10 cellular contexts compared by ENCODE assay signal in genomic region chr12:50922820-50923219, GRCh38. TPM values are rescaled to one million over a fixed set of nuclear protein-coding genes. Genes with fewer than 3 reads are reported as not detected.
DNase-seq lines count a peak whose midpoint lies in the region; ATAC-seq, FAIRE-seq and TF ChIP-seq lines count a peak whose summit lies in the region.
"Had no signal": no experiment of that assay in that cellular context is flagged by ENCODE, and none has a peak within 500 bp of the region (broad histone marks: within the 10 kb centered on the region; RNA-seq: fewer than 3 reads in every experiment).

No MANE protein-coding gene starts in this region.

- H3K9ac ChIP-seq in BLaER1: peak overlapping the region; percentile 43; the same call in 1 of the 2 replicates

- no peak for TF ChIP-seq CTCF in activated B cell treated with CpG ODN at 0.5 μM for 24 hours (IDR thresholded peaks at IDR 0.05)
- TF ChIP-seq CTCF in cardiac muscle cell (IDR thresholded peaks at IDR 0.05; ENCODE audit: low read depth, low read length): no peak
- no peak for TF ChIP-seq CTCF in progenitor cell of endocrine pancreas (IDR thresholded peaks at IDR 0.05; ENCODE audit: unreplicated experiment)

- no peaks in the 10 kb centered on the region for H3K36me3 ChIP-seq in BLaER1
- H3K36me3 ChIP-seq in cardiac muscle cell: no peaks in the 10 kb centered on the region

- peaks cover 9% of the 10 kb centered on the region for H3K36me3 Mint-ChIP-seq in activated B cell treated with CpG ODN at 0.5 μM for 24 hours (ENCODE audit: low read depth)
- H3K36me3 Mint-ChIP-seq in progenitor cell of endocrine pancreas (ENCODE audit: insufficient read depth): peaks cover 2% of the 10 kb centered on the region
- H3K36me3 Mint-ChIP-seq in activated CD4-positive, alpha-beta T cell treated with anti-CD3 and anti-CD28 coated beads, Interleukin-2, amount 10 ng/mL, durations not matched to agents 7 days and 5 days (ENCODE audit: low read depth): no peaks in the 10 kb centered on the region
- peaks cover 1% of the 10 kb centered on the region for H3K36me3 Mint-ChIP-seq in activated CD4-positive, alpha-beta T cell treated with anti-CD3 and anti-CD28 coated beads for 36 hours (ENCODE audit: low read depth)

- intact Hi-C loops in activated B cell treated with CpG ODN at 0.5 μM for 24 hours (cut with micrococcal nuclease): loop anchor here (5.0 to 10.0 kb wide), 3 partner anchors 249 to 442 kb away; partner anchors contain the start of genes BIN2 and TFCP2
- intact Hi-C loops in activated CD4-positive, alpha-beta T cell treated with anti-CD3 and anti-CD28 coated beads for 36 hours (cut with DNase I, micrococcal nuclease): no loop called here

- ATAC-seq in activated B cell treated with CpG ODN at 0.5 μM for 24 hours (ENCODE audit: low read depth) (no peak), GM18909 (IDR thresholded peaks at IDR 0.05; ENCODE audit: poor library complexity, unreplicated experiment) (no peak)
- ATAC-seq in activated CD4-positive, alpha-beta T cell treated with anti-CD3 and anti-CD28 coated beads for 36 hours: no peak

- CTCF ChIA-PET in activated B cell treated with CpG ODN at 0.5 μM for 24 hours (lab: Charles Lee): interaction anchor here (0.6 to 6.2 kb wide), 4 partner anchors 29 to 158 kb away, joined by 3 to 42 read pairs (median 4); no protein-coding TSS in a partner anchor
- CTCF ChIA-PET in activated CD4-positive, alpha-beta T cell treated with anti-CD3 and anti-CD28 coated beads, Interleukin-2, amount 10 ng/mL, durations not matched to agents 7 days and 5 days (lab: Charles Lee): no interaction called here
- CTCF ChIA-PET in activated CD4-positive, alpha-beta T cell treated with anti-CD3 and anti-CD28 coated beads for 36 hours (lab: Charles Lee): no interaction called here

- H3K27me3 Mint-ChIP-seq in activated B cell treated with CpG ODN at 0.5 μM for 24 hours (no peaks in the 10 kb centered on the region), progenitor cell of endocrine pancreas (no peaks in the 10 kb centered on the region)
- H3K27me3 Mint-ChIP-seq in activated CD4-positive, alpha-beta T cell treated with anti-CD3 and anti-CD28 coated beads, Interleukin-2, amount 10 ng/mL, durations not matched to agents 7 days and 5 days: peaks cover 7% of the 10 kb centered on the region
- peaks cover 2% of the 10 kb centered on the region for H3K27me3 Mint-ChIP-seq in activated CD4-positive, alpha-beta T cell treated with anti-CD3 and anti-CD28 coated beads for 36 hours

- H3K4me1 ChIP-seq in BLaER1 (peaks cover 56% of the 10 kb centered on the region), cardiac muscle cell (ENCODE audit: low read depth) (peaks cover 46% of the 10 kb centered on the region)

- peak overlapping the region; percentile 91 for H3K4me2 ChIP-seq in BLaER1

- H3K27ac Mint-ChIP-seq in activated B cell treated with CpG ODN at 0.5 μM for 24 hours (peak overlapping the region; percentile 98), progenitor cell of endocrine pancreas (peak overlapping the region; percentile 9)
- H3K27ac Mint-ChIP-seq in activated CD4-positive, alpha-beta T cell treated with anti-CD3 and anti-CD28 coated beads, Interleukin-2, amount 10 ng/mL, durations not matched to agents 7 days and 5 days: no peak overlapping the region
- no peak overlapping the region for H3K27ac Mint-ChIP-seq in activated CD4-positive, alpha-beta T cell treated with anti-CD3 and anti-CD28 coated beads for 36 hours

- FAIRE-seq in GM19239 (lab: Jason Lieb, UNC): no peak
- FAIRE-seq: TTC549 had no signal

- H3K4me1 Mint-ChIP-seq in activated B cell treated with CpG ODN at 0.5 μM for 24 hours (peaks cover 58% of the 10 kb centered on the region), progenitor cell of endocrine pancreas (ENCODE audit: low read depth) (peaks cover 36% of the 10 kb centered on the region)
- peaks cover 34% of the 10 kb centered on the region for H3K4me1 Mint-ChIP-seq in activated CD4-positive, alpha-beta T cell treated with anti-CD3 and anti-CD28 coated beads, Interleukin-2, amount 10 ng/mL, durations not matched to agents 7 days and 5 days
- peaks cover 21% of the 10 kb centered on the region for H3K4me1 Mint-ChIP-seq in activated CD4-positive, alpha-beta T cell treated with anti-CD3 and anti-CD28 coated beads for 36 hours

- H3K27me3 ChIP-seq in BLaER1: no peaks in the 10 kb centered on the region
- H3K27me3 ChIP-seq in cardiac muscle cell: no peaks in the 10 kb centered on the region

- H3K9me3 ChIP-seq in BLaER1 (peaks cover 12% of the 10 kb centered on the region), cardiac muscle cell (ENCODE audit: low read depth) (no peaks in the 10 kb centered on the region)

- POLR2A ChIA-PET in activated B cell treated with CpG ODN at 0.5 μM for 24 hours (lab: Charles Lee): interaction anchor here (0.6 to 1.5 kb wide), 7 partner anchors 9 to 480 kb away, joined by 3 to 7 read pairs (median 3); partner anchors contain the start of genes ATF1 and POU6F1
- POLR2A ChIA-PET in activated CD4-positive, alpha-beta T cell treated with anti-CD3 and anti-CD28 coated beads, Interleukin-2, amount 10 ng/mL, durations not matched to agents 7 days and 5 days (lab: Charles Lee): interaction anchor here (0.6 kb wide), 1 partner anchor 347 kb away, joined by 5 read pairs; the partner anchor contains the start of gene SMAGP
- POLR2A ChIA-PET in activated CD4-positive, alpha-beta T cell treated with anti-CD3 and anti-CD28 coated beads for 36 hours (lab: Charles Lee): no interaction called here

- H3K4me3 ChIP-seq in BLaER1: no peak overlapping the region
- no peak overlapping the region for H3K4me3 ChIP-seq in cardiac muscle cell

- peak overlapping the region; percentile 71 for H3K4me3 Mint-ChIP-seq in activated B cell treated with CpG ODN at 0.5 μM for 24 hours
- H3K4me3 Mint-ChIP-seq in progenitor cell of endocrine pancreas (ENCODE audit: low read depth): peak overlapping the region; percentile 12
- H3K4me3 Mint-ChIP-seq in activated CD4-positive, alpha-beta T cell treated with anti-CD3 and anti-CD28 coated beads, Interleukin-2, amount 10 ng/mL, durations not matched to agents 7 days and 5 days: no peak overlapping the region
- H3K4me3 Mint-ChIP-seq in activated CD4-positive, alpha-beta T cell treated with anti-CD3 and anti-CD28 coated beads for 36 hours: no peak overlapping the region

- H3K27ac ChIP-seq in BLaER1 (peak overlapping the region; percentile 86), cardiac muscle cell (peak overlapping the region; percentile 51)

- H3K9me3 Mint-ChIP-seq in activated B cell treated with CpG ODN at 0.5 μM for 24 hours (no peaks in the 10 kb centered on the region), progenitor cell of endocrine pancreas (ENCODE audit: low read depth) (peaks cover 2% of the 10 kb centered on the region)
- H3K9me3 Mint-ChIP-seq in activated CD4-positive, alpha-beta T cell treated with anti-CD3 and anti-CD28 coated beads, Interleukin-2, amount 10 ng/mL, durations not matched to agents 7 days and 5 days: peaks cover 8% of the 10 kb centered on the region
- peaks cover under 1% of the 10 kb centered on the region for H3K9me3 Mint-ChIP-seq in activated CD4-positive, alpha-beta T cell treated with anti-CD3 and anti-CD28 coated beads for 36 hours (ENCODE audit: low read depth)

- H4K20me1 ChIP-seq in BLaER1: no peaks in the 10 kb centered on the region

- DNase-seq in activated B cell treated with CpG ODN at 0.5 μM for 24 hours: no peak
- peak in 1 of 2 donors; percentile 80 for DNase-seq in cardiac muscle cell (ENCODE audit: low read depth in 1 of 2, low spot score in 1 of 2)
- no peak for DNase-seq in progenitor cell of endocrine pancreas (ENCODE audit: low spot score, unreplicated experiment)
- DNase-seq in activated CD4-positive, alpha-beta T cell treated with anti-CD3 and anti-CD28 coated beads, Interleukin-2, amount 10 ng/mL, durations not matched to agents 7 days and 5 days: no peak
- DNase-seq in activated CD4-positive, alpha-beta T cell treated with anti-CD3 and anti-CD28 coated beads for 36 hours: no peak
- DNase-seq in GM19239 (ENCODE audit: insufficient read length, low spot score): no peak

RNA-seq across cellular contexts. Expression of gene HIGD1C, which starts 29.5 kb away (rescaled TPM):
- total RNA-seq in activated B cell treated with CpG ODN at 0.5 μM for 24 hours (not detected in 2 replicates), cardiac muscle cell (not detected in 2 replicates), progenitor cell of endocrine pancreas (not detected in 2 replicates)
- not detected in 2 replicates for polyA plus RNA-seq in cardiac muscle cell
- total RNA-seq in activated CD4-positive, alpha-beta T cell treated with anti-CD3 and anti-CD28 coated beads, Interleukin-2, amount 10 ng/mL, durations not matched to agents 7 days and 5 days: not detected
- not detected for total RNA-seq in activated CD4-positive, alpha-beta T cell treated with anti-CD3 and anti-CD28 coated beads for 36 hours
- total RNA-seq: M059J had no signal

Comparison
In these comparisons a context has a peak if more than half of its experiments do, and no peak if none do; other contexts are left out.
1. H3K27ac Mint-ChIP-seq: peak in activated B cell treated with CpG ODN at 0.5 μM for 24 hours (single experiment) and progenitor cell of endocrine pancreas (single experiment); none in activated CD4-positive, alpha-beta T cell treated with anti-CD3 and anti-CD28 coated beads, Interleukin-2, amount 10 ng/mL, durations not matched to agents 7 days and 5 days (single experiment) and activated CD4-positive, alpha-beta T cell treated with anti-CD3 and anti-CD28 coated beads for 36 hours (single experiment).
2. H3K4me3 Mint-ChIP-seq: peak in activated B cell treated with CpG ODN at 0.5 μM for 24 hours (single experiment) and progenitor cell of endocrine pancreas (single experiment); none in activated CD4-positive, alpha-beta T cell treated with anti-CD3 and anti-CD28 coated beads, Interleukin-2, amount 10 ng/mL, durations not matched to agents 7 days and 5 days (single experiment) and activated CD4-positive, alpha-beta T cell treated with anti-CD3 and anti-CD28 coated beads for 36 hours (single experiment).